1 cellular context compared by ENCODE assay signal in genomic region chr1:161044908-161045748, GRCh38.
A peak's percentile ranks its signal among the peaks of the same experiment; 100 is the strongest.
TF ChIP-seq lines count a peak whose summit lies in the region.

No MANE protein-coding gene starts in this region.

TF ChIP-seq in K562, 482 proteins besides CTCF, POLR2A, EP300 and RAD21 (continued from another document and continues in another):
- TF ChIP-seq DEAF1 (CRISPR knock-in tag; IDR thresholded peaks at IDR 0.05) (no peak), ZNF77 (CRISPR knock-in tag; IDR thresholded peaks at IDR 0.05) (no peak), ETV1 (tag; conservative IDR thresholded peaks at IDR 0.05; ENCODE audit: low read depth) (peak; percentile 46), STAT6 (CRISPR knock-in tag; IDR thresholded peaks at IDR 0.05) (no peak), KAT7 (CRISPR knock-in tag; IDR thresholded peaks at IDR 0.05; ENCODE audit: borderline replicate concordance) (peak; percentile 83; the same call in 1 of the 2 replicates), HDAC2 (IDR thresholded peaks at IDR 0.05) (no peak), CBX5 (IDR thresholded peaks at IDR 0.05; ENCODE audit: borderline replicate concordance, low read depth) (no peak), ZSCAN32 (CRISPR knock-in tag; IDR thresholded peaks at IDR 0.05) (no peak), ZNF280A (IDR thresholded peaks at IDR 0.05; ENCODE audit: low read depth, partially characterized antibody) (no peak), FOXJ2 (tag; IDR thresholded peaks at IDR 0.05) (0 out of 2 replicates have a peak, but pooled peaks have one; percentile 42), JUND (IDR thresholded peaks at IDR 0.05; ENCODE audit: borderline replicate concordance, low read depth, low read length) (peak; percentile 7; the same call in 1 of the 2 replicates), JUND (tag; IDR thresholded peaks at IDR 0.05; ENCODE audit: borderline replicate concordance, low read depth, low read length) (no peak), KLF6 (CRISPR knock-in tag; IDR thresholded peaks at IDR 0.05; ENCODE audit: borderline replicate concordance) (no peak), SMAD1 (IDR thresholded peaks at IDR 0.05; ENCODE audit: low read depth, low read length, partially characterized antibody) (no peak), ARID1B (IDR thresholded peaks at IDR 0.05) (0 out of 2 replicates have a peak, but pooled peaks have one; percentile 24), TAF15 (IDR thresholded peaks at IDR 0.05; ENCODE audit: low read depth, low read length) (no peak), MEIS2 (IDR thresholded peaks at IDR 0.05; ENCODE audit: partially characterized antibody) (peak; percentile 40), NR3C1 (CRISPR knock-in tag; IDR thresholded peaks at IDR 0.05) (no peak), MCM3 (IDR thresholded peaks at IDR 0.05) (no peak), MAFF (IDR thresholded peaks at IDR 0.05; ENCODE audit: low read length) (no peak), VEZF1 (CRISPR knock-in tag; IDR thresholded peaks at IDR 0.05) (no peak; the same call in 1 of the 2 replicates), GTF2B (IDR thresholded peaks at IDR 0.05; ENCODE audit: extremely low read depth, insufficient read length) (no peak), MTF1 (CRISPR knock-in tag; IDR thresholded peaks at IDR 0.05; ENCODE audit: borderline replicate concordance) (no peak), SP1 (CRISPR knock-in tag; IDR thresholded peaks at IDR 0.05) (no peak), MAFG (tag; conservative IDR thresholded peaks at IDR 0.05) (no peak), TCF3 (CRISPR knock-in tag; IDR thresholded peaks at IDR 0.05) (no peak), NFIX (CRISPR knock-in tag; IDR thresholded peaks at IDR 0.05; ENCODE audit: low read depth) (no peak), ZFP1 (CRISPR knock-in tag; IDR thresholded peaks at IDR 0.05) (0 out of 2 replicates have a peak, but pooled peaks have one; percentile 25), ZBTB8A (IDR thresholded peaks at IDR 0.05; ENCODE audit: partially characterized antibody) (no peak), ZNF175 (CRISPR knock-in tag; IDR thresholded peaks at IDR 0.05; ENCODE audit: low read depth) (no peak), HNRNPUL1 (IDR thresholded peaks at IDR 0.05; ENCODE audit: low read length) (no peak), BMI1 (IDR thresholded peaks at IDR 0.05; ENCODE audit: low read length) (no peak), TEAD4 (IDR thresholded peaks at IDR 0.05; ENCODE audit: low read length) (no peak; the same call in 1 of the 2 replicates), TEAD4 (CRISPR knock-in tag; IDR thresholded peaks at IDR 0.05; ENCODE audit: borderline replicate concordance) (no peak), TOE1 (IDR thresholded peaks at IDR 0.05; ENCODE audit: borderline replicate concordance) (no peak), TOE1 (CRISPR knock-in tag; IDR thresholded peaks at IDR 0.05; ENCODE audit: borderline replicate concordance, low read depth) (no peak), CCAR2 (IDR thresholded peaks at IDR 0.05; ENCODE audit: low read depth, low read length) (no peak), SMARCA4 (IDR thresholded peaks at IDR 0.05) (peak; percentile 46; the same call in 1 of the 2 replicates), MYNN (IDR thresholded peaks at IDR 0.05) (no peak), MYNN (CRISPR knock-in tag; IDR thresholded peaks at IDR 0.05) (0 out of 2 replicates have a peak, but pooled peaks have one; percentile 40), PML (IDR thresholded peaks at IDR 0.05; ENCODE audit: low read length) (peak; percentile 39; the same call in 1 of the 2 replicates), ZNF384 (IDR thresholded peaks at IDR 0.05; ENCODE audit: low read depth, low read length) (no peak; the same call in 1 of the 2 replicates), ZNF785 (CRISPR knock-in tag; IDR thresholded peaks at IDR 0.05) (no peak), IRF1 (CRISPR knock-in tag; IDR thresholded peaks at IDR 0.05; ENCODE audit: borderline replicate concordance) (no peak), TGIF2 (CRISPR knock-in tag; IDR thresholded peaks at IDR 0.05) (no peak), E2F6 (IDR thresholded peaks at IDR 0.05; ENCODE audit: borderline replicate concordance in 1 of 2, extremely low read depth in 1 of 2, insufficient read depth in 1 of 2, insufficient read length in 1 of 2, low read depth in 1 of 2, low read length in 1 of 2, poor library complexity in 1 of 2, severe bottlenecking in 1 of 2) (peak in 1 of 2 experiments; percentile 44), RBFOX2 (IDR thresholded peaks at IDR 0.05; ENCODE audit: low read depth, low read length) (peak; percentile 85), ZBTB12 (CRISPR knock-in tag; IDR thresholded peaks at IDR 0.05) (no peak), POLR2AphosphoS5 (IDR thresholded peaks at IDR 0.05; ENCODE audit: control insufficient read depth, insufficient read depth, low read depth, low read length) (no peak), JUNB (CRISPR knock-in tag; conservative IDR thresholded peaks at IDR 0.05) (no peak), EP400 (IDR thresholded peaks at IDR 0.05) (0 out of 2 replicates have a peak, but pooled peaks have one; percentile 10), ZNF165 (CRISPR knock-in tag; IDR thresholded peaks at IDR 0.05; ENCODE audit: borderline replicate concordance) (0 out of 2 replicates have a peak, but pooled peaks have one; percentile 64), LARP7 (IDR thresholded peaks at IDR 0.05) (no peak), TRIM28 (IDR thresholded peaks at IDR 0.05) (no peak), ARID2 (IDR thresholded peaks at IDR 0.05) (no peak), ZC3H8 (IDR thresholded peaks at IDR 0.05) (0 out of 2 replicates have a peak, but pooled peaks have one; percentile 14), MITF (IDR thresholded peaks at IDR 0.05) (no peak), CCNT2 (IDR thresholded peaks at IDR 0.05; ENCODE audit: borderline replicate concordance, extremely low read depth, insufficient read length, low read depth, low read length) (peak; percentile 29), KLF13 (tag; IDR thresholded peaks at IDR 0.05; ENCODE audit: borderline replicate concordance, low read depth) (no peak), ATF3 (IDR thresholded peaks at IDR 0.05) (no peak), ATF3 (CRISPR knock-in tag; conservative IDR thresholded peaks at IDR 0.05) (no peak), GTF2F1 (IDR thresholded peaks at IDR 0.05; ENCODE audit: low read depth, low read length) (no peak), TCF7 (IDR thresholded peaks at IDR 0.05; ENCODE audit: borderline replicate concordance) (no peak)
